In the genomic region with DNA sequence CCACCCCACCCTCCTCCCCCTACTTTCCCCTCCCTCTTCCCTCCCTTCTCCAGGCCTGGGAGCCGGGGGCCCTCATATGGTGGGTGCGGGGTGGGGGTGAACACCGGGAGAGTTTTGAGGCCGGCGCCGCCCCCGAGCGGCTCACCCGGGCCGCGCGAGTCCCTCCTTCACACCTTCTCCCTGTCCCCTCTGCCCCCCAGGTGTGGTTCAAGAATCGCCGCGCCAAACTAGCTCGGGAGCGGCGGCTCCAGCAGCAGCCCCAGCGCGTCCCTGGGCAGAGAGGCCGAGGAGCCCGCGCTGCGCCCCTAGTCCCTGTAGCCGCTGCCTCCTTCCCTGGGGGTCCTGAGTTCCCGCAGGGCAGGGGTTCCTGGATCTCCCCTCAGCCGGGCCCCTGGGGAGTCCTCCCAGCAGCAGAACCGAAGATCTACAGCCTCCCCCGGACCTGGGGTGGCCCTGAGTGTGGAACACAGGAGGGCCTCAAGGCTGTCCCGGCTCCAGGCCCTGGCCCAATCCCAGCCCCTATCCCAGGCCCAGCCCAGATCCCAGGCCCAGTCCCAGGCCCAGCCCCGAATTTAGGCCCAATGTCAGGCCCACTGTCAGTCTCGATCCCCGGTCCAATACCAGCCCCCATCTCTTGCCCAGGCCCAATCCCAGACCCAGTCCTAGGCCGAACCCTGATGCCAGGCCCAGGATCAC, we compare ENCODE assay signal across 18 cellular contexts. TPM values are rescaled to one million over a fixed set of nuclear protein-coding genes. Genes with fewer than 3 reads are reported as not detected.
DNase-seq lines count a peak whose midpoint lies in the region; ATAC-seq and TF ChIP-seq lines count a peak whose summit lies in the region.
"Had no signal": no experiment of that assay in that cellular context is flagged by ENCODE, and none has a peak within 500 bp of the region (broad histone marks: within the 10 kb centered on the region; RNA-seq: fewer than 3 reads in every experiment).

No MANE protein-coding gene starts in this region.

- H3K4me3 Mint-ChIP-seq in activated T-helper 17 cell treated with anti-CD3 and anti-CD28 coated beads, Interleukin-2, amount 50 U/mL, for 72 hours: no peak overlapping the region
- H3K4me3 Mint-ChIP-seq in stimulated activated memory B cell treated with anti-CD40 and anti-IgM and Interleukin-4, amounts not matched to agents 10 μg/mL and 1 μg/mL and 100 μg/mL, for 72 hours: no peak overlapping the region
- H3K4me3 Mint-ChIP-seq: CD14-positive monocyte; CD8-positive, alpha-beta T cell had no signal

- WGBS in mesenchymal stem cell: 88% methylated on average over 18 of the region's 34 CpGs

- H3K4ac ChIP-seq in mesenchymal stem cell (ENCODE audit: low read depth in 1 of 2, low read length in 2 of 2): no peak overlapping the region

- H2AK5ac ChIP-seq in mesenchymal stem cell (ENCODE audit: low read length, severe bottlenecking): no peak overlapping the region

- H3K79me1 ChIP-seq in mesenchymal stem cell (replicated peaks; ENCODE audit: low read length, poor library complexity, severe bottlenecking): no peaks in the 10 kb centered on the region

- H3K9me3 Mint-ChIP-seq in activated T-helper 17 cell treated with anti-CD3 and anti-CD28 coated beads, Interleukin-2, amount 50 U/mL, for 72 hours: no peaks in the 10 kb centered on the region
- peaks cover 4% of the 10 kb centered on the region for H3K9me3 Mint-ChIP-seq in stimulated activated memory B cell treated with anti-CD40 and anti-IgM and Interleukin-4, amounts not matched to agents 10 μg/mL and 1 μg/mL and 100 μg/mL, for 72 hours

- H3K36me3 ChIP-seq in lower lobe of right lung (no peaks in the 10 kb centered on the region), mesenchymal stem cell (ENCODE audit: control insufficient read depth in 1 of 2, insufficient read depth in 2 of 2, low read depth in 1 of 2, low read length in 2 of 2) (no peaks in the 10 kb centered on the region)
- H3K36me3 ChIP-seq: HAP-1 had no signal

- no peak overlapping the region for H3K4me3 ChIP-seq in lower lobe of right lung
- no peak overlapping the region for H3K4me3 ChIP-seq in mesenchymal stem cell (ENCODE audit: insufficient read depth in 1 of 2, low read depth in 1 of 2, low read length in 2 of 2)
- H3K4me3 ChIP-seq: HAP-1 had no signal

- peaks cover 15% of the 10 kb centered on the region for H3K27me3 Mint-ChIP-seq in activated T-helper 17 cell treated with anti-CD3 and anti-CD28 coated beads, Interleukin-2, amount 50 U/mL, for 72 hours
- peaks cover 37% of the 10 kb centered on the region for H3K27me3 Mint-ChIP-seq in stimulated activated memory B cell treated with anti-CD40 and anti-IgM and Interleukin-4, amounts not matched to agents 10 μg/mL and 1 μg/mL and 100 μg/mL, for 72 hours

- H3K4me1 ChIP-seq in lower lobe of right lung: no peaks in the 10 kb centered on the region
- H3K4me1 ChIP-seq in mesenchymal stem cell (ENCODE audit: control insufficient read depth, insufficient read depth, low read depth, low read length): no peaks in the 10 kb centered on the region
- H3K4me1 ChIP-seq: Caco-2 had no signal

- H3K27me3 ChIP-seq in lower lobe of right lung (ENCODE audit: low read depth) (peaks cover 24% of the 10 kb centered on the region), mesenchymal stem cell (ENCODE audit: control insufficient read depth in 1 of 2, insufficient read depth in 1 of 2, low read length in 2 of 2) (peaks cover 0 to 22% of the 10 kb centered on the region in 2 experiments)

- no peaks in the 10 kb centered on the region for H3K4me1 Mint-ChIP-seq in activated T-helper 17 cell treated with anti-CD3 and anti-CD28 coated beads, Interleukin-2, amount 50 U/mL, for 72 hours
- H3K4me1 Mint-ChIP-seq in stimulated activated memory B cell treated with anti-CD40 and anti-IgM and Interleukin-4, amounts not matched to agents 10 μg/mL and 1 μg/mL and 100 μg/mL, for 72 hours: no peaks in the 10 kb centered on the region

- DNase-seq in cardiac septum (ENCODE audit: low spot score) (peak; percentile 31), Right ventricle myocardium superior (no peak), lower lobe of right lung (peak; percentile 20), mesenchymal stem cell (no peak), NCI-H2196 (lab: John Stamatoyannopoulos, UW; ENCODE audit: unreplicated experiment) (no peak)
- no peak for DNase-seq in activated CD4-positive, alpha-beta T cell treated with anti-CD3 and anti-CD28 coated beads, Interleukin-2, amount 50 U/mL, for 1 hour
- DNase-seq: Caco-2; CD8-positive, alpha-beta T cell; DND-41; GDM1 had no signal

- no peak overlapping the region for H3K18ac ChIP-seq in mesenchymal stem cell (ENCODE audit: low read depth in 1 of 2, low read length in 2 of 2)

- H3K9me3 ChIP-seq in lower lobe of right lung: no peaks in the 10 kb centered on the region
- no peaks in the 10 kb centered on the region for H3K9me3 ChIP-seq in mesenchymal stem cell (ENCODE audit: control insufficient read depth, low read length)
- H3K9me3 ChIP-seq: Caco-2, HAP-1 had no signal

- H3K23ac ChIP-seq in mesenchymal stem cell (ENCODE audit: low read length in 2 of 2): no peak overlapping the region

- H3K36me3 Mint-ChIP-seq in activated T-helper 17 cell treated with anti-CD3 and anti-CD28 coated beads, Interleukin-2, amount 50 U/mL, for 72 hours (ENCODE audit: low read depth): no peaks in the 10 kb centered on the region
- H3K36me3 Mint-ChIP-seq in stimulated activated memory B cell treated with anti-CD40 and anti-IgM and Interleukin-4, amounts not matched to agents 10 μg/mL and 1 μg/mL and 100 μg/mL, for 72 hours: peaks cover 6% of the 10 kb centered on the region
- H3K36me3 Mint-ChIP-seq: CD14-positive monocyte; CD8-positive, alpha-beta T cell had no signal

- no peak overlapping the region for H3K27ac Mint-ChIP-seq in activated T-helper 17 cell treated with anti-CD3 and anti-CD28 coated beads, Interleukin-2, amount 50 U/mL, for 72 hours
- H3K27ac Mint-ChIP-seq in stimulated activated memory B cell treated with anti-CD40 and anti-IgM and Interleukin-4, amounts not matched to agents 10 μg/mL and 1 μg/mL and 100 μg/mL, for 72 hours: no peak overlapping the region
- H3K27ac Mint-ChIP-seq: CD14-positive monocyte; CD8-positive, alpha-beta T cell had no signal

- no peak overlapping the region for H2BK120ac ChIP-seq in mesenchymal stem cell (ENCODE audit: low read depth, low read length)

- no peak overlapping the region for H3K4me2 ChIP-seq in mesenchymal stem cell (ENCODE audit: low read length, poor library complexity, severe bottlenecking)

- H2BK15ac ChIP-seq in mesenchymal stem cell (ENCODE audit: low read depth, poor library complexity, severe bottlenecking): no peak overlapping the region

- no peak for TF ChIP-seq CTCF in lower lobe of right lung (IDR thresholded peaks at IDR 0.05)

- no peak overlapping the region for H2AFZ ChIP-seq in mesenchymal stem cell (ENCODE audit: low read depth, low read length)

- H3K27ac ChIP-seq in lower lobe of right lung (no peak overlapping the region), mesenchymal stem cell (ENCODE audit: low read length, poor library complexity, severe bottlenecking) (no peak overlapping the region)
- H3K27ac ChIP-seq: 22Rv1 had no signal

- H4K8ac ChIP-seq in mesenchymal stem cell (ENCODE audit: low read length): no peak overlapping the region

- H2BK5ac ChIP-seq in mesenchymal stem cell (ENCODE audit: low read depth, low read length, poor library complexity, severe bottlenecking): no peak overlapping the region

- intact Hi-C loops in cardiac septum (cut with DNase I) (loop anchor here (10.0 kb wide), 1 partner anchor 46 kb away; no protein-coding TSS in a partner anchor), Right ventricle myocardium superior (cut with DNase I) (no loop called here), lower lobe of right lung (cut with DNase I) (no loop called here)

- H3K9ac ChIP-seq in mesenchymal stem cell (ENCODE audit: low read length): no peak overlapping the region

- ATAC-seq in Right ventricle myocardium superior (ENCODE audit: poor library complexity): no peak
- ATAC-seq in activated T-helper 17 cell treated with anti-CD3 and anti-CD28 coated beads, Interleukin-2, amount 50 U/mL, for 72 hours (replicated peaks): peak; percentile 16
- peak in 1 of 2 donors; percentile 38 for ATAC-seq in lower lobe of right lung
- ATAC-seq in stimulated activated memory B cell treated with anti-CD40 and anti-IgM and Interleukin-4, amounts not matched to agents 10 μg/mL and 1 μg/mL and 100 μg/mL, for 72 hours: peak; percentile 34
- ATAC-seq: CD8-positive, alpha-beta T cell had no signal

- no peak overlapping the region for H4K91ac ChIP-seq in mesenchymal stem cell (ENCODE audit: low read length)

- H3K14ac ChIP-seq in mesenchymal stem cell (ENCODE audit: low read length in 2 of 2): no peak overlapping the region

- H2BK12ac ChIP-seq in mesenchymal stem cell (ENCODE audit: low read length in 2 of 2): no peak overlapping the region

RNA-seq across cellular contexts. Expression of gene TPRX2, which starts 1.7 kb away (rescaled TPM):
- not detected for total RNA-seq in cardiac septum
- not detected for total RNA-seq in Right ventricle myocardium superior
- not detected for total RNA-seq in activated T-helper 17 cell treated with anti-CD3 and anti-CD28 coated beads, Interleukin-2, amount 50 U/mL, for 72 hours
- not detected for total RNA-seq in lower lobe of right lung
- not detected for polyA plus RNA-seq in mesenchymal stem cell (2013, experiment 1 of 2)
- not detected for polyA plus RNA-seq in mesenchymal stem cell (2013, experiment 2 of 2)
- total RNA-seq: A673; Caco-2; CD8-positive, alpha-beta T cell; HT1080 had no signal
- polyA plus RNA-seq: BJ, CD14-positive monocyte had no signal

RNA-seq across cellular contexts. Expression of gene SULT2A1, which starts 25.4 kb away (rescaled TPM):
- total RNA-seq in cardiac septum: not detected
- not detected for total RNA-seq in Right ventricle myocardium superior
- not detected for total RNA-seq in activated T-helper 17 cell treated with anti-CD3 and anti-CD28 coated beads, Interleukin-2, amount 50 U/mL, for 72 hours
- not detected for total RNA-seq in lower lobe of right lung
- polyA plus RNA-seq in mesenchymal stem cell (2013, experiment 1 of 2): not detected
- not detected for polyA plus RNA-seq in mesenchymal stem cell (2013, experiment 2 of 2)
- total RNA-seq: A673; CD8-positive, alpha-beta T cell; HT1080 had no signal
- polyA plus RNA-seq: BJ, CD14-positive monocyte had no signal

RNA-seq across cellular contexts. Expression of gene CRX, which starts 39.0 kb away (rescaled TPM):
- total RNA-seq in cardiac septum: not detected
- total RNA-seq in Right ventricle myocardium superior: not detected
- total RNA-seq in activated T-helper 17 cell treated with anti-CD3 and anti-CD28 coated beads, Interleukin-2, amount 50 U/mL, for 72 hours: under 1 TPM in 1 of 2 donors, not detected in 1; 0.16 TPM
- not detected for total RNA-seq in lower lobe of right lung
- polyA plus RNA-seq in mesenchymal stem cell (2013, experiment 1 of 2): not detected
- polyA plus RNA-seq in mesenchymal stem cell (2013, experiment 2 of 2): not detected
- total RNA-seq: A673; Caco-2; CD8-positive, alpha-beta T cell; HT1080 had no signal
- polyA plus RNA-seq: BJ, CD14-positive monocyte had no signal

RNA-seq across cellular contexts. Expression of gene TPRX1, which starts 56.4 kb away (rescaled TPM):
- total RNA-seq in cardiac septum (not detected), Right ventricle myocardium superior (not detected), lower lobe of right lung (not detected)
- total RNA-seq in activated T-helper 17 cell treated with anti-CD3 and anti-CD28 coated beads, Interleukin-2, amount 50 U/mL, for 72 hours: not detected
- polyA plus RNA-seq in mesenchymal stem cell (2013, experiment 1 of 2): not detected
- polyA plus RNA-seq in mesenchymal stem cell (2013, experiment 2 of 2): not detected
- total RNA-seq: A673; Caco-2; CD8-positive, alpha-beta T cell; HT1080 had no signal
- polyA plus RNA-seq: BJ, CD14-positive monocyte had no signal

Comparison
In these comparisons a context has a peak if more than half of its experiments do, and no peak if none do; other contexts are left out.
1. DNase-seq: peak in cardiac septum (single experiment) and lower lobe of right lung (single experiment); none in Right ventricle myocardium superior (single experiment), mesenchymal stem cell (single experiment), activated CD4-positive, alpha-beta T cell treated with anti-CD3 and anti-CD28 coated beads, Interleukin-2, amount 50 U/mL, for 1 hour (single experiment) and NCI-H2196 (single experiment).